Comparison of ENCODE assay signal across 1 cellular context in the genomic region with DNA sequence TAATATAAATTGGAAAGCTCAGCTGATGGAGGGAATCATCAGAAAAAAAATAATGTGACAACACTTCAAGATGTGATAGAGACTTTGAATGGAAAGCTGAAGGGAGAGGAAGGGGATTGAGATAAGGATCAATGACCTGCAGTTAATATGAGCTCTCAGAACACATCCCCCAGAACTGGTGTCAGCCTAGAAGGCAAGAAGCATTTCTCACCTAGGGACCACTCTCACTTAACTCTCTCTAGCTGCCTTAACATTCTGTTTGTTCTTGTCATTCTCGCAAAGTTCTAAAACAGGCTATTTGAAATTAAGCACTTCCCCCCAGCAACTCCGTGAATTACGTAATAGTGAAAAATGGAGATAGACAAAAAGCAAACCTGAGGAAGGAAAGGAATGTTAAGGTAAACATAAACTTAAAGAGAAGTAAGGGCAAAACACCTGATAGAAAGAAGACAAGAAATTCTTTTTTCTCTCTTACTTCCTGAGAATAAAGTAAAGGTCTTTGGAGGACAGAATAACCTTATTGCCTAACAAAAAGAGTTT.
TF ChIP-seq lines count a peak whose summit lies in the region.

No MANE protein-coding gene starts in this region.

TF ChIP-seq in SK-N-SH, 30 proteins besides CTCF, POLR2A, EP300 and RAD21:
- TF ChIP-seq, protein P1, sequence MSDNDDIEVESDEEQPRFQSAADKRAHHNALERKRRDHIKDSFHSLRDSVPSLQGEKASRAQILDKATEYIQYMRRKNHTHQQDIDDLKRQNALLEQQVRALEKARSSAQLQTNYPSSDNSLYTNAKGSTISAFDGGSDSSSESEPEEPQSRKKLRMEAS (IDR thresholded peaks at IDR 0.05; ENCODE audit: low read depth): no peak
- TF ChIP-seq NRF1 (IDR thresholded peaks at IDR 0.05; ENCODE audit: low read depth, low read length) (no peak), GATA2 (CRISPR knock-in tag; IDR thresholded peaks at IDR 0.05) (no peak), POLR2AphosphoS5 (IDR thresholded peaks at IDR 0.05; ENCODE audit: low read depth, low read length) (no peak)
